Comparison of ENCODE assay signal across 21 cellular contexts in genomic region chr20:51064160-51064559, GRCh38. TPM values are rescaled to one million over a fixed set of nuclear protein-coding genes. Genes with fewer than 3 reads are reported as not detected.
"Had no signal": no experiment of that assay in that cellular context is flagged by ENCODE, and none has a peak within 500 bp of the region (broad histone marks: within the 10 kb centered on the region; RNA-seq: fewer than 3 reads in every experiment).

No MANE protein-coding gene starts in this region.

- H3K4me3 Mint-ChIP-seq: activated CD4-positive, alpha-beta T cell treated with anti-CD3 and anti-CD28 coated beads, Interleukin-2, amount 10 ng/mL, durations not matched to agents 7 days and 5 days; immature natural killer cell; stimulated activated memory B cell treated with anti-CD40 and anti-IgM and Interleukin-4, amounts not matched to agents 10 μg/mL and 1 μg/mL and 100 μg/mL, for 72 hours had no signal

- ATAC-seq: foreskin keratinocyte; heart left ventricle; left colon; right lobe of liver; stimulated activated memory B cell treated with anti-CD40 and anti-IgM and Interleukin-4, amounts not matched to agents 10 μg/mL and 1 μg/mL and 100 μg/mL, for 72 hours had no signal

- H3K36me3 Mint-ChIP-seq: immature natural killer cell; stimulated activated memory B cell treated with anti-CD40 and anti-IgM and Interleukin-4, amounts not matched to agents 10 μg/mL and 1 μg/mL and 100 μg/mL, for 72 hours had no signal

- H3K4me1 Mint-ChIP-seq: activated CD4-positive, alpha-beta T cell treated with anti-CD3 and anti-CD28 coated beads, Interleukin-2, amount 10 ng/mL, durations not matched to agents 7 days and 5 days; immature natural killer cell had no signal

- H3K9me3 Mint-ChIP-seq: activated CD4-positive, alpha-beta T cell treated with anti-CD3 and anti-CD28 coated beads, Interleukin-2, amount 10 ng/mL, durations not matched to agents 7 days and 5 days; immature natural killer cell had no signal

- DNase-seq: activated CD4-positive, alpha-beta T cell treated with anti-CD3 and anti-CD28 coated beads, Interleukin-2, amount 10 ng/mL, durations not matched to agents 7 days and 5 days; activated CD4-positive, CD25-positive, alpha-beta regulatory T cell; activated CD8-positive, alpha-beta memory T cell treated with anti-CD3 and anti-CD28 coated beads, Interleukin-2, amount 50 U/mL, for 48 hours; activated gamma-delta T cell treated with Interleukin-2 at 50 U/mL for 16 hours; amygdala; caudate nucleus; foreskin keratinocyte; heart left ventricle; hypothalamus; immature natural killer cell; kidney; left colon; mammary epithelial cell; ovary; right lobe of liver; SIG-M5; stimulated activated CD4-positive, alpha-beta T cell treated with anti-CD3 and anti-CD28 coated beads, Interleukin-4, amount 100 ng/mL, for 24 hours; testis; transverse colon had no signal

- H3K27ac Mint-ChIP-seq: activated CD4-positive, alpha-beta T cell treated with anti-CD3 and anti-CD28 coated beads, Interleukin-2, amount 10 ng/mL, durations not matched to agents 7 days and 5 days; immature natural killer cell; progenitor cell of endocrine pancreas; stimulated activated memory B cell treated with anti-CD40 and anti-IgM and Interleukin-4, amounts not matched to agents 10 μg/mL and 1 μg/mL and 100 μg/mL, for 72 hours had no signal

RNA-seq across cellular contexts. Expression of gene KCNG1, which starts 41.3 kb away (rescaled TPM):
- total RNA-seq: activated CD4-positive, alpha-beta T cell treated with anti-CD3 and anti-CD28 coated beads, Interleukin-2, amount 10 ng/mL, durations not matched to agents 7 days and 5 days had no signal
